Comparison of ENCODE assay signal across 8 cellular contexts in genomic region chr9:120932086-120932818, GRCh38. TPM values are rescaled to one million over a fixed set of nuclear protein-coding genes. Genes with fewer than 3 reads are reported as not detected.
A peak's percentile ranks its signal among the peaks of the same experiment; 100 is the strongest.
DNase-seq lines count a peak whose midpoint lies in the region; ATAC-seq and TF ChIP-seq lines count a peak whose summit lies in the region.

No MANE protein-coding gene starts in this region.

- no peaks in the 10 kb centered on the region for H3K27me3 Mint-ChIP-seq in central memory CD8-positive, alpha-beta T cell
- H3K27me3 Mint-ChIP-seq in GM23338 (ENCODE audit: insufficient read depth, low read depth, poor library complexity): peaks cover 13% of the 10 kb centered on the region

- no peak for TF ChIP-seq CTCF in GM06990 (IDR thresholded peaks at IDR 0.05; ENCODE audit: insufficient read depth, low read length, poor library complexity, severe bottlenecking)
- no peak for TF ChIP-seq CTCF in psoas muscle (IDR thresholded peaks at IDR 0.05)
- TF ChIP-seq CTCF in GM23338 (conservative IDR thresholded peaks at IDR 0.05; ENCODE audit: low read depth in 2 of 2): no peak

- no peaks in the 10 kb centered on the region for H3K36me3 ChIP-seq in GM06990 (ENCODE audit: control insufficient read depth, insufficient read depth, low read length)
- no peaks in the 10 kb centered on the region for H3K36me3 ChIP-seq in psoas muscle (ENCODE audit: insufficient read depth in 1 of 2, low read depth in 1 of 2)
- H3K36me3 ChIP-seq in GM23338 (ENCODE audit: insufficient read depth): no peaks in the 10 kb centered on the region

- peaks cover 20% of the 10 kb centered on the region for H3K36me3 Mint-ChIP-seq in central memory CD8-positive, alpha-beta T cell (ENCODE audit: insufficient read depth)
- no peaks in the 10 kb centered on the region for H3K36me3 Mint-ChIP-seq in GM23338 (ENCODE audit: low read depth)

- ATAC-seq in central memory CD8-positive, alpha-beta T cell (replicated peaks; ENCODE audit: extremely low read depth, poor library complexity, severe bottlenecking): no peak
- ATAC-seq in psoas muscle (no peak), GM23338 (no peak)

- no peaks in the 10 kb centered on the region for H3K9me3 ChIP-seq in psoas muscle

- no peaks in the 10 kb centered on the region for H3K27me3 ChIP-seq in GM06990 (replicated peaks; ENCODE audit: control insufficient read depth, insufficient read depth, low read length)
- H3K27me3 ChIP-seq in psoas muscle (ENCODE audit: insufficient read depth in 3 of 3, low read length in 2 of 3): no peaks in the 10 kb centered on the region
- peaks cover 9% of the 10 kb centered on the region; the same call in 1 of the 2 replicates for H3K27me3 ChIP-seq in GM23338 (ENCODE audit: insufficient read depth)

- H3K4me1 Mint-ChIP-seq in central memory CD8-positive, alpha-beta T cell: peaks cover 82% of the 10 kb centered on the region
- H3K4me1 Mint-ChIP-seq in GM23338: peaks cover 13% of the 10 kb centered on the region

- H4K20me1 ChIP-seq in GM23338 (replicated peaks; ENCODE audit: insufficient read depth): no peaks in the 10 kb centered on the region

- H3K4me3 Mint-ChIP-seq in central memory CD8-positive, alpha-beta T cell: peak overlapping the region; percentile 61
- no peak overlapping the region for H3K4me3 Mint-ChIP-seq in GM23338

- DNase-seq in GM06990 (ENCODE audit: extremely low read depth, insufficient read length): peak; percentile 59
- DNase-seq in NCI-H1694 (lab: John Stamatoyannopoulos, UW): peak; percentile 76
- DNase-seq in central memory CD8-positive, alpha-beta T cell (ENCODE audit: low spot score in 2 of 2): no peak
- DNase-seq in psoas muscle: no peak
- no peak for DNase-seq in SIG-M5 treated with dmso at 0.1 percent for 504 hours (lab: John Stamatoyannopoulos, UW; ENCODE audit: unreplicated experiment)
- no peak for DNase-seq in GM23338 (ENCODE audit: low spot score)
- DNase-seq in DMS79 treated with DMSO at 0.1 percent for 48 hours (lab: John Stamatoyannopoulos, UW): no peak
- DNase-seq in kidney tubule cell (ENCODE audit: low spot score): no peak

- intact Hi-C loops in psoas muscle (cut with DNase I): no loop called here

- peaks cover 12% of the 10 kb centered on the region; the same call in 1 of the 2 replicates for H3F3A ChIP-seq in GM23338 (replicated peaks; ENCODE audit: low read depth)

- WGBS in psoas muscle, 3 donors: 59 to 81% (median 60%) methylated on average over 6 of the region's 6 CpGs

- no peak overlapping the region for H2AFZ ChIP-seq in GM23338

- peak overlapping the region; percentile 99 for H3K27ac Mint-ChIP-seq in central memory CD8-positive, alpha-beta T cell (ENCODE audit: low read depth)
- H3K27ac Mint-ChIP-seq in GM23338: no peak overlapping the region

- no peaks in the 10 kb centered on the region for H3K79me2 ChIP-seq in GM23338 (replicated peaks; ENCODE audit: insufficient read depth)

- no peaks in the 10 kb centered on the region for H3K9me3 Mint-ChIP-seq in central memory CD8-positive, alpha-beta T cell
- no peaks in the 10 kb centered on the region for H3K9me3 Mint-ChIP-seq in GM23338

- no peak overlapping the region for H3K4me2 ChIP-seq in GM23338

- H3K4me1 ChIP-seq in psoas muscle: peaks cover 24% of the 10 kb centered on the region
- H3K4me1 ChIP-seq in GM23338 (ENCODE audit: insufficient read depth): peaks cover 16% of the 10 kb centered on the region

- H3K4me3 ChIP-seq in GM06990 (replicated peaks; ENCODE audit: low read depth, low read length): peak overlapping the region; percentile 29; the same call in 1 of the 2 replicates
- H3K4me3 ChIP-seq in psoas muscle: no peak overlapping the region
- no peak overlapping the region for H3K4me3 ChIP-seq in GM23338

- peak overlapping the region; percentile 74 for H3K27ac ChIP-seq in psoas muscle
- no peak overlapping the region for H3K27ac ChIP-seq in GM23338 (ENCODE audit: low read depth)

- H3K9me2 ChIP-seq in GM23338 (ENCODE audit: insufficient read depth): no peaks in the 10 kb centered on the region

TF ChIP-seq in GM23338, 12 proteins besides CTCF, POLR2A, EP300 and RAD21 (continues in another document):
- TF ChIP-seq STAT1 (IDR thresholded peaks at IDR 0.05; ENCODE audit: unreplicated experiment): no peak
- no peak for TF ChIP-seq ZNF114 (CRISPR knock-in tag; IDR thresholded peaks at IDR 0.05)
- no peak for TF ChIP-seq ZNF331 (CRISPR knock-in tag; IDR thresholded peaks at IDR 0.05; ENCODE audit: low read depth)
- TF ChIP-seq JUNB (IDR thresholded peaks at IDR 0.05; ENCODE audit: unreplicated experiment): no peak
- TF ChIP-seq, protein P1, sequence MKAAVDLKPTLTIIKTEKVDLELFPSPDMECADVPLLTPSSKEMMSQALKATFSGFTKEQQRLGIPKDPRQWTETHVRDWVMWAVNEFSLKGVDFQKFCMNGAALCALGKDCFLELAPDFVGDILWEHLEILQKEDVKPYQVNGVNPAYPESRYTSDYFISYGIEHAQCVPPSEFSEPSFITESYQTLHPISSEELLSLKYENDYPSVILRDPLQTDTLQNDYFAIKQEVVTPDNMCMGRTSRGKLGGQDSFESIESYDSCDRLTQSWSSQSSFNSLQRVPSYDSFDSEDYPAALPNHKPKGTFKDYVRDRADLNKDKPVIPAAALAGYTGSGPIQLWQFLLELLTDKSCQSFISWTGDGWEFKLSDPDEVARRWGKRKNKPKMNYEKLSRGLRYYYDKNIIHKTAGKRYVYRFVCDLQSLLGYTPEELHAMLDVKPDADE (IDR thresholded peaks at IDR 0.05): no peak
- no peak for TF ChIP-seq NANOG (IDR thresholded peaks at IDR 0.05; ENCODE audit: borderline replicate concordance)
- no peak for TF ChIP-seq ZNF462 (CRISPR knock-in tag; IDR thresholded peaks at IDR 0.05)
- no peak for TF ChIP-seq POLR2AphosphoS5 (IDR thresholded peaks at IDR 0.05; ENCODE audit: low read depth)
- no peak for TF ChIP-seq CREB1 (CRISPR knock-in tag; IDR thresholded peaks at IDR 0.05; ENCODE audit: low read depth)

RNA-seq across cellular contexts. Expression of gene TRAF1, which starts 5.7 kb away (rescaled TPM):
- total RNA-seq in psoas muscle: 1 to 10 TPM in 2 of 4 donors, under 1 TPM in 2; 0.73 to 2.0 (median 0.99) TPM
- polyA plus RNA-seq in psoas muscle: 1 to 10 TPM in 1 of 3 donors, under 1 TPM in 2; 0.55 to 1.3 (median 0.95) TPM
- 1.0 and 1.4 TPM in 2 replicates for total RNA-seq in GM23338 (2014; rRNA removed; shearing (Covaris generic))
- 0.39 and 0.63 TPM in 2 replicates for polyA plus RNA-seq in GM23338 (2016; fragmentation: Nextera tagmentation; extraction: Ambion mirVana)

RNA-seq across cellular contexts. Expression of gene PHF19, which starts 55.3 kb away (rescaled TPM):
- 10 to 100 TPM in 2 of 4 donors, 1 to 10 TPM in 2; 6.8 to 14.8 (median 9.8) TPM for total RNA-seq in psoas muscle
- polyA plus RNA-seq in psoas muscle (10 to 100 TPM in 2 of 3 donors, 1 to 10 TPM in 1; 8.2 to 12.3 (median 12.2) TPM), GM23338 (2016; fragmentation: Nextera tagmentation; extraction: Ambion mirVana) (13.1 and 16.8 TPM in 2 replicates)
- 31.0 and 33.7 TPM in 2 replicates for total RNA-seq in GM23338 (2014; rRNA removed; shearing (Covaris generic))

Comparison
In these comparisons a context has a peak if more than half of its experiments do, and no peak if none do; other contexts are left out.
1. DNase-seq: peak in GM06990 (single experiment) and NCI-H1694 (single experiment); none in central memory CD8-positive, alpha-beta T cell (0 of 2), psoas muscle (0 of 2), SIG-M5 treated with dmso at 0.1 percent for 504 hours (single experiment), GM23338 (single experiment), DMS79 treated with DMSO at 0.1 percent for 48 hours (single experiment) and kidney tubule cell (single experiment).